Comparison of ENCODE assay signal across 1 cellular context in genomic region chr2:85308201-85308600, GRCh38.
TF ChIP-seq lines count a peak whose summit lies in the region.

No MANE protein-coding gene starts in this region.

TF ChIP-seq in HepG2, 621 proteins besides CTCF, POLR2A, EP300 and RAD21 (continues in another document):
- TF ChIP-seq ZNF609 (CRISPR knock-in tag; IDR thresholded peaks at IDR 0.05; ENCODE audit: borderline replicate concordance): no peak
- TF ChIP-seq PCBP2 (optimal IDR thresholded peaks at IDR 0.05; ENCODE audit: low read depth, low read length, poor library complexity, severe bottlenecking): peak; percentile 97
- 0 out of 2 replicates have a peak, but pooled peaks have one; percentile 63 for TF ChIP-seq PCBP1 (IDR thresholded peaks at IDR 0.05; ENCODE audit: borderline replicate concordance, low read depth, low read length)
- TF ChIP-seq CENPBD1 (CRISPR knock-in tag; IDR thresholded peaks at IDR 0.05; ENCODE audit: borderline replicate concordance, low read depth): no peak
- no peak for TF ChIP-seq ZXDC (CRISPR knock-in tag; IDR thresholded peaks at IDR 0.05)
- no peak for TF ChIP-seq CEBPG (CRISPR knock-in tag; IDR thresholded peaks at IDR 0.05)
- no peak for TF ChIP-seq ASH2L (IDR thresholded peaks at IDR 0.05; ENCODE audit: insufficient read length, low read depth, low read length)
- no peak for TF ChIP-seq ZNF333 (CRISPR knock-in tag; IDR thresholded peaks at IDR 0.05; ENCODE audit: borderline replicate concordance)
- no peak for TF ChIP-seq ARHGAP35 (CRISPR knock-in tag; IDR thresholded peaks at IDR 0.05; ENCODE audit: borderline replicate concordance)
- 0 out of 2 replicates have a peak, but pooled peaks have one; percentile 9 for TF ChIP-seq MAX (IDR thresholded peaks at IDR 0.05)
- TF ChIP-seq TEAD2 (CRISPR knock-in tag; IDR thresholded peaks at IDR 0.05): no peak
- TF ChIP-seq NFE2 (CRISPR knock-in tag; IDR thresholded peaks at IDR 0.05): no peak
- 0 out of 2 replicates have a peak, but pooled peaks have one; percentile 52 for TF ChIP-seq ZNF746 (CRISPR knock-in tag; IDR thresholded peaks at IDR 0.05)
- TF ChIP-seq REXO4 (CRISPR knock-in tag; IDR thresholded peaks at IDR 0.05; ENCODE audit: borderline replicate concordance): no peak
- no peak for TF ChIP-seq ZNF547 (CRISPR knock-in tag; IDR thresholded peaks at IDR 0.05)
- no peak for TF ChIP-seq ZNF460 (CRISPR knock-in tag; IDR thresholded peaks at IDR 0.05; ENCODE audit: borderline replicate concordance)
- TF ChIP-seq TBL1XR1 (IDR thresholded peaks at IDR 0.05; ENCODE audit: borderline replicate concordance, low read length, partially characterized antibody): no peak
- TF ChIP-seq AKNA (CRISPR knock-in tag; IDR thresholded peaks at IDR 0.05; ENCODE audit: borderline replicate concordance): no peak
- no peak for TF ChIP-seq FIP1L1 (IDR thresholded peaks at IDR 0.05; ENCODE audit: borderline replicate concordance, insufficient read depth, low read depth, low read length)
- no peak for TF ChIP-seq ZNF615 (CRISPR knock-in tag; IDR thresholded peaks at IDR 0.05; ENCODE audit: borderline replicate concordance)
- no peak for TF ChIP-seq ZNF280D (CRISPR knock-in tag; IDR thresholded peaks at IDR 0.05)
- no peak for TF ChIP-seq ZNF180 (CRISPR knock-in tag; IDR thresholded peaks at IDR 0.05; ENCODE audit: borderline replicate concordance, low read depth)
- TF ChIP-seq ZNF510 (CRISPR knock-in tag; IDR thresholded peaks at IDR 0.05; ENCODE audit: low read depth): no peak
- TF ChIP-seq MBNL3 (CRISPR knock-in tag; conservative IDR thresholded peaks at IDR 0.05): no peak
- TF ChIP-seq PLRG1 (conservative IDR thresholded peaks at IDR 0.05): no peak
- no peak for TF ChIP-seq SOX6 (IDR thresholded peaks at IDR 0.05)
- TF ChIP-seq SOX6 (CRISPR knock-in tag; IDR thresholded peaks at IDR 0.05): no peak
- no peak for TF ChIP-seq GATA4 (IDR thresholded peaks at IDR 0.05; ENCODE audit: borderline replicate concordance, low read depth)
- no peak for TF ChIP-seq NR2F6 (IDR thresholded peaks at IDR 0.05)
- TF ChIP-seq NR2F6 (CRISPR knock-in tag; IDR thresholded peaks at IDR 0.05): no peak
- no peak for TF ChIP-seq ZFP1 (CRISPR knock-in tag; IDR thresholded peaks at IDR 0.05)
- no peak for TF ChIP-seq ZNF784 (CRISPR knock-in tag; IDR thresholded peaks at IDR 0.05; ENCODE audit: borderline replicate concordance)
- no peak for TF ChIP-seq ZUFSP (CRISPR knock-in tag; IDR thresholded peaks at IDR 0.05; ENCODE audit: borderline replicate concordance)
- TF ChIP-seq HOMEZ (CRISPR knock-in tag; IDR thresholded peaks at IDR 0.05; ENCODE audit: low read depth): no peak
- TF ChIP-seq HMG20A (CRISPR knock-in tag; IDR thresholded peaks at IDR 0.05; ENCODE audit: borderline replicate concordance): no peak
- TF ChIP-seq BCL3 (CRISPR knock-in tag; IDR thresholded peaks at IDR 0.05): no peak
- no peak for TF ChIP-seq SRSF9 (IDR thresholded peaks at IDR 0.05; ENCODE audit: borderline replicate concordance, insufficient read depth, low read depth, low read length, poor library complexity, severe bottlenecking)
